ENCODE assay signal across 1 cellular context in genomic region chr4:154551872-154552686, GRCh38.
TF ChIP-seq lines count a peak whose summit lies in the region.

No MANE protein-coding gene starts in this region.

TF ChIP-seq in GM23338, 12 proteins besides CTCF, POLR2A, EP300 and RAD21 (continued from another document):
- TF ChIP-seq STAT1 (IDR thresholded peaks at IDR 0.05; ENCODE audit: unreplicated experiment), result no peak
- TF ChIP-seq ZNF331 (CRISPR knock-in tag; IDR thresholded peaks at IDR 0.05; ENCODE audit: low read depth), result no peak
- no peak for TF ChIP-seq ZNF462 (CRISPR knock-in tag; IDR thresholded peaks at IDR 0.05)
- TF ChIP-seq ZNF114 (CRISPR knock-in tag; IDR thresholded peaks at IDR 0.05), result no peak
- no peak for TF ChIP-seq NANOG (IDR thresholded peaks at IDR 0.05; ENCODE audit: borderline replicate concordance)
- no peak for TF ChIP-seq POLR2AphosphoS5 (IDR thresholded peaks at IDR 0.05; ENCODE audit: low read depth)
